ENCODE assay signal across 13 cellular contexts in genomic region chr17:67716405-67716798, GRCh38. TPM values are rescaled to one million over a fixed set of nuclear protein-coding genes. Genes with fewer than 3 reads are reported as not detected.
DNase-seq lines count a peak whose midpoint lies in the region; ATAC-seq, FAIRE-seq and TF ChIP-seq lines count a peak whose summit lies in the region.
"Had no signal": no experiment of that assay in that cellular context is flagged by ENCODE, and none has a peak within 500 bp of the region (broad histone marks: within the 10 kb centered on the region; RNA-seq: fewer than 3 reads in every experiment).

No MANE protein-coding gene starts in this region.

- H3K27ac ChIP-seq in K562 (ENCODE audit: extremely low read depth, low read depth, low read length) (no peak overlapping the region; the same call in 2 of the 3 replicates), heart right ventricle (no peak overlapping the region)

- in situ Hi-C loops in K562 (cut with MboI) = no loop called here

- TF ChIP-seq EP300 in K562 (IDR thresholded peaks at IDR 0.05; ENCODE audit: low read length) = no peak

- no peaks in the 10 kb centered on the region; the same call in 1 of the 2 replicates for H4K20me1 ChIP-seq in K562 (replicated peaks; ENCODE audit: control insufficient read depth, insufficient read depth, low read length)

- no peak for TF ChIP-seq CTCF in NB4 (IDR thresholded peaks at IDR 0.05; ENCODE audit: low read depth, low read length)
- no peak for TF ChIP-seq CTCF in K562 (IDR thresholded peaks at IDR 0.05 in 2 of 3, conservative IDR thresholded peaks at IDR 0.05 in 1 of 3; ENCODE audit: insufficient read depth in 2 of 3, low read depth in 1 of 3, low read length in 3 of 3)
- TF ChIP-seq CTCF in heart right ventricle (IDR thresholded peaks at IDR 0.05) = no peak

- H3K79me2 ChIP-seq in K562 (ENCODE audit: control insufficient read depth, insufficient read depth, low read length) = peaks cover 42% of the 10 kb centered on the region

- CTCF ChIA-PET in K562 (lab: Yijun Ruan, JAX; ENCODE audit: low intra/inter-chr PET ratio) = no interaction called here

- WGBS in K562 (ENCODE audit: insufficient coverage, low coverage, missing lambda C conversion rate) = 78% methylated on average over 6 of the region's 6 CpGs
- 86 to 92% methylated on average over 6 of the region's 6 CpGs for WGBS in heart right ventricle, 2 donors

- no peaks in the 10 kb centered on the region for H3K9me3 Mint-ChIP-seq in activated T-cell treated with anti-CD3 and anti-CD28 coated beads, Interleukin-2, amount 50 U/mL, for 24 hours
- H3K9me3 Mint-ChIP-seq: activated T-helper 2 cell treated with anti-CD3 and anti-CD28 coated beads, Interferon-gamma antibody, Interleukin-2, Interleukin-4, amounts not matched to agents 10 μg/mL and 5 μg/mL and 100 μg/mL, durations not matched to agents 14 hours and 24 hours and 36 hours had no signal

- no peak for ATAC-seq in K562
- ATAC-seq in heart right ventricle = no peak

- TF ChIP-seq POLR2A in NB4 (IDR thresholded peaks at IDR 0.05; ENCODE audit: extremely low read depth, insufficient read length) (no peak), K562 (conservative IDR thresholded peaks at IDR 0.05) (no peak)

- intact Hi-C loops in K562 (cut with micrococcal nuclease) (no loop called here), heart right ventricle (cut with DNase I) (loop anchor here in 1 of 10 donors (5.0 kb wide), 1 partner anchor 111 kb away; the partner anchor contains the start of gene BPTF)

- peaks cover 35% of the 10 kb centered on the region for H3K36me3 Mint-ChIP-seq in activated T-cell treated with anti-CD3 and anti-CD28 coated beads, Interleukin-2, amount 50 U/mL, for 24 hours (ENCODE audit: low read depth)

- DNase-seq in activated T-cell treated with anti-CD3 and anti-CD28 coated beads, Interleukin-2, amount 50 U/mL, for 24 hours = no peak
- DNase-seq in activated T-cell treated with anti-CD3 and anti-CD28 coated beads, Interleukin-2, amount 50 U/mL, for 1 hour = no peak
- peak; percentile 12 for DNase-seq in NB4 (ENCODE audit: low read depth)
- DNase-seq in K562 (ENCODE audit: extremely low read depth in 1 of 4, low spot score in 3 of 4) = peak in 2 of 4 experiments; percentile 11 to 24
- no peak for DNase-seq in glomerular visceral epithelial cell (ENCODE audit: extremely low spot score)
- no peak for DNase-seq in T1000 (lab: John Stamatoyannopoulos, UW)
- DNase-seq in heart right ventricle = no peak
- DNase-seq: SIG-M5, WERI-Rb-1 had no signal

- peak overlapping the region; percentile 78 for H3K4me2 ChIP-seq in K562 (ENCODE audit: insufficient read depth, low read length)
- H3K4me2 ChIP-seq in skeletal muscle satellite cell (ENCODE audit: low read length) = peak overlapping the region; percentile 90

- BruUV-seq in K562 (replicated peaks; lab: Mats Ljungman, UMichigan) = no TSS peak

- TF ChIP-seq RAD21 in K562 (CRISPR knock-in tag; conservative IDR thresholded peaks at IDR 0.05 in 1 of 2, IDR thresholded peaks at IDR 0.05 in 1 of 2) = no peak

- peak overlapping the region; percentile 100 for H3K27ac Mint-ChIP-seq in activated T-cell treated with anti-CD3 and anti-CD28 coated beads, Interleukin-2, amount 50 U/mL, for 24 hours

- H3K27me3 ChIP-seq in K562 (ENCODE audit: control insufficient read depth in 2 of 2, insufficient read depth in 2 of 2, low read length in 2 of 2) (no peaks in the 10 kb centered on the region), skeletal muscle satellite cell (ENCODE audit: control insufficient read depth, insufficient read depth, low read length) (peaks cover 3% of the 10 kb centered on the region), heart right ventricle (no peaks in the 10 kb centered on the region)
- H3K27me3 ChIP-seq: cardiac muscle cell, neutrophil had no signal

- no peaks in the 10 kb centered on the region for H3K9me1 ChIP-seq in K562 (ENCODE audit: control insufficient read depth, insufficient read depth, low read length)

- H3K4me3 Mint-ChIP-seq in activated T-cell treated with anti-CD3 and anti-CD28 coated beads, Interleukin-2, amount 50 U/mL, for 24 hours = peak overlapping the region; percentile 96

- H3K4me1 Mint-ChIP-seq in activated T-cell treated with anti-CD3 and anti-CD28 coated beads, Interleukin-2, amount 50 U/mL, for 24 hours (ENCODE audit: low read depth) = peaks cover 20% of the 10 kb centered on the region

- peak overlapping the region; percentile 85 for H2AFZ ChIP-seq in K562 (ENCODE audit: low read depth, low read length)

- FAIRE-seq in K562 (lab: Jason Lieb, UNC) = no peak

- H3K9ac ChIP-seq in K562 (ENCODE audit: insufficient read depth in 1 of 2, low read depth in 2 of 2, low read length in 2 of 2) (peak overlapping the region in 1 of 2 experiments; percentile 93; a peak in 2 of 4 replicates), skeletal muscle satellite cell (ENCODE audit: low read depth, low read length) (no peak overlapping the region)

- H3K4me1 ChIP-seq in K562 (replicated peaks in 1 of 2; ENCODE audit: control insufficient read depth in 2 of 2, insufficient read depth in 2 of 2, low read length in 2 of 2) (0 out of 5 replicates have a peak, but pooled peaks cover 0 to 5% of the 10 kb centered on the region in 2 experiments), skeletal muscle satellite cell (ENCODE audit: control insufficient read depth, insufficient read depth, low read length) (peaks cover 17% of the 10 kb centered on the region), heart right ventricle (peaks cover 0 to 25% (median 21%) of the 10 kb centered on the region in 9 donors)

- H3K4me3 ChIP-seq in NB4 (ENCODE audit: low read depth, low read length) (peak overlapping the region; percentile 72), K562 (no peak overlapping the region), skeletal muscle satellite cell (ENCODE audit: low read length) (no peak overlapping the region), heart right ventricle (no peak overlapping the region)

- peaks cover 2% of the 10 kb centered on the region for H3K27me3 Mint-ChIP-seq in activated T-cell treated with anti-CD3 and anti-CD28 coated beads, Interleukin-2, amount 50 U/mL, for 24 hours

- POLR2A ChIA-PET in K562 (lab: Yijun Ruan, JAX) = interaction anchor here (1.2 to 2.8 kb wide), 2 partner anchors 9 to 11 kb away, joined by 4 to 15 read pairs; no protein-coding TSS in a partner anchor

- H3K9me3 ChIP-seq in K562 (replicated peaks; ENCODE audit: control insufficient read depth, insufficient read depth, low read depth, low read length) (peaks cover 4% of the 10 kb centered on the region; the same call in 1 of the 2 replicates), skeletal muscle satellite cell (replicated peaks; ENCODE audit: low read length) (no peaks in the 10 kb centered on the region), heart right ventricle (no peaks in the 10 kb centered on the region)
- H3K9me3 ChIP-seq: neutrophil had no signal

- peaks cover 20% of the 10 kb centered on the region for H3K36me3 ChIP-seq in K562 (ENCODE audit: control insufficient read depth, insufficient read depth, low read length)
- peaks cover 10% of the 10 kb centered on the region for H3K36me3 ChIP-seq in skeletal muscle satellite cell (ENCODE audit: insufficient read depth, low read length)
- peaks cover 0 to 18% (median 7%) of the 10 kb centered on the region in 9 donors for H3K36me3 ChIP-seq in heart right ventricle

TF ChIP-seq in K562, 482 proteins besides CTCF, POLR2A, EP300 and RAD21:
- TF ChIP-seq ZNF384 (IDR thresholded peaks at IDR 0.05; ENCODE audit: low read depth, low read length) = peak; percentile 54
- no peak for TF ChIP-seq PHB2 (IDR thresholded peaks at IDR 0.05; ENCODE audit: low read depth)
- TF ChIP-seq EGR1 (conservative IDR thresholded peaks at IDR 0.05) = peak; percentile 86

RNA-seq across cellular contexts. Expression of gene NOL11, which starts 1.3 kb away (rescaled TPM):
- 110 and 219 TPM in 2 replicates for total RNA-seq in K562 (2011; cell fraction: chromatin; rRNA removed; ENCODE audit: low replicate concordance)
- total RNA-seq in K562 (2011; cell fraction: nucleolus; rRNA removed) = 45.7 and 68.9 TPM in 2 replicates
- total RNA-seq in K562 (2011; cell fraction: nucleoplasm; rRNA removed) = 71.0 and 71.3 TPM in 2 replicates
- total RNA-seq in K562 (2014; rRNA removed) (61.1 and 67.6 TPM in 2 replicates), K562 (2014; rRNA removed; fragmentation: Illumina TruSeq; extraction: Trizol) (129 and 143 TPM in 2 replicates), K562 (2015; rRNA removed; fragmentation: Illumina TruSeq; extraction: Trizol) (113 and 129 TPM in 2 replicates), K562 (2021) (88.7 and 98.9 TPM in 2 replicates), heart right ventricle (10 to 100 TPM; 21.7 to 29.4 (median 24.7) TPM)
- polyA plus RNA-seq in K562 (2011; rRNA removed) (87.8 and 121 TPM in 2 replicates), K562 (2014; fragmentation: Illumina TruSeq; extraction: Trizol) (87.1 and 107 TPM in 2 replicates), K562 (2014; fragmentation: Nextera tagmentation; extraction: Ambion mirVana) (100 to 1,000 TPM; 130 to 175 TPM), K562 (2014; rRNA removed) (72.2 and 75.6 TPM in 2 replicates), heart right ventricle (10 to 100 TPM; 22.5 to 44.8 TPM)
- 21.3 and 32.5 TPM in 2 replicates for polyA plus RNA-seq in K562 (2011; cell fraction: cytosol; rRNA removed)
- polyA plus RNA-seq in K562 (2011; cell fraction: nucleus; rRNA removed) = 42.5 and 60.9 TPM in 2 replicates
- 46.1 and 72.4 TPM in 2 replicates for polyA plus RNA-seq in K562 (2012)
- 121 and 123 TPM in 2 replicates for polyA minus RNA-seq in K562 (2011; rRNA and poly(A)+ RNA removed)
- polyA minus RNA-seq in K562 (2011; cell fraction: cytosol; rRNA and poly(A)+ RNA removed) = 129 and 148 TPM in 2 replicates
- polyA minus RNA-seq in K562 (2011; cell fraction: nucleus; rRNA and poly(A)+ RNA removed) = 51.0 and 77.2 TPM in 2 replicates
- 40.8 and 46.1 TPM in 2 replicates for total RNA-seq in skeletal muscle satellite cell (2012; rRNA removed)
